In genomic region chr17:38220867-38221266, GRCh38 we compare ENCODE assay signal across 8 cellular contexts. TPM values are rescaled to one million over a fixed set of nuclear protein-coding genes. Genes with fewer than 3 reads are reported as not detected.
"Had no signal": no experiment of that assay in that cellular context is flagged by ENCODE, and none has a peak within 500 bp of the region (broad histone marks: within the 10 kb centered on the region; RNA-seq: fewer than 3 reads in every experiment).

No MANE protein-coding gene starts in this region.

RNA-seq across cellular contexts. Expression of gene TBC1D3, which starts 28.5 kb away (rescaled TPM):
- total RNA-seq: LHCN-M2, MCF 10A, NCI-H460, OCI-LY7, Peyer's patch, Right ventricle myocardium inferior, SJCRH30, SK-MEL-5 had no signal
